ENCODE assay signal across 8 cellular contexts in genomic region chr13:98576215-98576945, GRCh38. TPM values are rescaled to one million over a fixed set of nuclear protein-coding genes. Genes with fewer than 3 reads are reported as not detected.
DNase-seq lines count a peak whose midpoint lies in the region; ATAC-seq and TF ChIP-seq lines count a peak whose summit lies in the region.

No MANE protein-coding gene starts in this region.

- ATAC-seq in HG02852 (IDR thresholded peaks at IDR 0.05; ENCODE audit: unreplicated experiment), result peak; percentile 37
- peak; percentile 33 for ATAC-seq in PC-3
- ATAC-seq in activated naive CD8-positive, alpha-beta T cell treated with anti-CD3 and anti-CD28 coated beads, Interleukin-2, amount 50 U/mL, for 24 hours, result peak; percentile 13
- ATAC-seq in left cardiac atrium, result peak; percentile 73 to 78

- no peaks in the 10 kb centered on the region for H3K27me3 Mint-ChIP-seq in activated naive CD8-positive, alpha-beta T cell treated with anti-CD3 and anti-CD28 coated beads, Interleukin-2, amount 50 U/mL, for 24 hours

- TF ChIP-seq CTCF in PC-3 (conservative IDR thresholded peaks at IDR 0.05; ENCODE audit: low read depth, low read length) (no peak), retinal pigment epithelial cell (conservative IDR thresholded peaks at IDR 0.05; ENCODE audit: low read depth, low read length) (no peak)

- peak overlapping the region; percentile 99 for H3K4me3 ChIP-seq in PC-3 (ENCODE audit: low read length)
- H3K4me3 ChIP-seq in retinal pigment epithelial cell (ENCODE audit: low read length), result peak overlapping the region; percentile 96

- no TSS peak for BruUV-seq in PC-3 (replicated peaks; lab: Mats Ljungman, UMichigan)

- H3K27ac Mint-ChIP-seq in activated naive CD8-positive, alpha-beta T cell treated with anti-CD3 and anti-CD28 coated beads, Interleukin-2, amount 50 U/mL, for 24 hours, result peak overlapping the region; percentile 88

- no peaks in the 10 kb centered on the region for H3K27me3 ChIP-seq in PC-3 (ENCODE audit: low read length)

- no peaks in the 10 kb centered on the region for H3F3A ChIP-seq in PC-3 (ENCODE audit: low read length, unreplicated experiment)

- H3K79me2 ChIP-seq in PC-3 (ENCODE audit: low read length), result peaks cover 52% of the 10 kb centered on the region

- intact Hi-C loops in PC-3 (cut with micrococcal nuclease), result loop anchor here (10.0 kb wide), 2 partner anchors 132 to 268 kb away; no protein-coding TSS in a partner anchor
- intact Hi-C loops in left cardiac atrium (cut with DNase I), result loop anchor here (5.0 to 10.0 kb wide), 4 partner anchors 72 to 104 kb away; no protein-coding TSS in a partner anchor

- H3K9me2 ChIP-seq in PC-3 (replicated peaks; ENCODE audit: low read length), result no peaks in the 10 kb centered on the region

- peak overlapping the region; percentile 91 for H3K4me3 Mint-ChIP-seq in activated naive CD8-positive, alpha-beta T cell treated with anti-CD3 and anti-CD28 coated beads, Interleukin-2, amount 50 U/mL, for 24 hours

- POLR2A ChIA-PET in PC-3 (lab: Charles Lee; ENCODE audit: unreplicated experiment), result interaction anchor here (1.7 kb wide), 1 partner anchor 92 kb away, joined by 10 read pairs; no protein-coding TSS in a partner anchor

- peaks cover 5% of the 10 kb centered on the region; the same call in 1 of the 2 replicates for H3K36me3 ChIP-seq in PC-3 (ENCODE audit: low read depth, low read length)

- H3K4me2 ChIP-seq in PC-3 (ENCODE audit: low read length), result peak overlapping the region; percentile 91

- H3K27ac ChIP-seq in PC-3 (ENCODE audit: low read length), result no peak overlapping the region; the same call in 1 of the 2 replicates

- no peak overlapping the region for H2AFZ ChIP-seq in PC-3 (ENCODE audit: low read length)

- peaks cover 49% of the 10 kb centered on the region for H3K4me1 Mint-ChIP-seq in activated naive CD8-positive, alpha-beta T cell treated with anti-CD3 and anti-CD28 coated beads, Interleukin-2, amount 50 U/mL, for 24 hours

- CTCF ChIA-PET in PC-3 (lab: Charles Lee), result no interaction called here

- H3K9ac ChIP-seq in PC-3 (ENCODE audit: low read length), result peak overlapping the region; percentile 90

- H3K9me3 ChIP-seq in PC-3 (ENCODE audit: low read length), result no peaks in the 10 kb centered on the region

- no peaks in the 10 kb centered on the region for H3K9me3 Mint-ChIP-seq in activated naive CD8-positive, alpha-beta T cell treated with anti-CD3 and anti-CD28 coated beads, Interleukin-2, amount 50 U/mL, for 24 hours

- DNase-seq in NCI-H345 (lab: John Stamatoyannopoulos, UW), result peak; percentile 23
- no peak for DNase-seq in NCI-H345 treated with DMSO at 0.1 percent for 48 hours (lab: John Stamatoyannopoulos, UW; ENCODE audit: unreplicated experiment)
- no peak for DNase-seq in PC-3
- DNase-seq in activated naive CD8-positive, alpha-beta T cell treated with anti-CD3 and anti-CD28 coated beads, Interleukin-2, amount 50 U/mL, for 24 hours, result peak; percentile 52
- DNase-seq in left cardiac atrium, result peak; percentile 57
- no peak for DNase-seq in retinal pigment epithelial cell (ENCODE audit: low read depth)
- DNase-seq in iPS-NIHi7 (ENCODE audit: extremely low spot score), result no peak

- H3K36me3 Mint-ChIP-seq in activated naive CD8-positive, alpha-beta T cell treated with anti-CD3 and anti-CD28 coated beads, Interleukin-2, amount 50 U/mL, for 24 hours (ENCODE audit: low read depth), result peaks cover 15% of the 10 kb centered on the region

- peaks cover 38% of the 10 kb centered on the region for H3K4me1 ChIP-seq in PC-3 (ENCODE audit: insufficient read depth, low read length)

- peaks cover 44% of the 10 kb centered on the region for H4K20me1 ChIP-seq in PC-3 (ENCODE audit: low read length)

RNA-seq across cellular contexts. Expression of gene STK24, which starts 0.5 kb away (rescaled TPM):
- total RNA-seq in PC-3 (2014; rRNA removed), result 52.4 and 57.0 TPM in 2 replicates
- 10 to 100 TPM; 57.6 to 62.2 TPM for total RNA-seq in left cardiac atrium

Comparison
In these comparisons a context has a peak if more than half of its experiments do, and no peak if none do; other contexts are left out.
1. DNase-seq: peak in NCI-H345 (single experiment), activated naive CD8-positive, alpha-beta T cell treated with anti-CD3 and anti-CD28 coated beads, Interleukin-2, amount 50 U/mL, for 24 hours (single experiment) and left cardiac atrium (single experiment); none in NCI-H345 treated with DMSO at 0.1 percent for 48 hours (single experiment), PC-3 (single experiment), retinal pigment epithelial cell (single experiment) and iPS-NIHi7 (single experiment).
2. ATAC-seq: peak in every context shown above with its lines; median percentile 76 in left cardiac atrium; 37 in HG02852; 33 in PC-3; 13 in activated naive CD8-positive, alpha-beta T cell treated with anti-CD3 and anti-CD28 coated beads, Interleukin-2, amount 50 U/mL, for 24 hours.